In the genomic region with DNA sequence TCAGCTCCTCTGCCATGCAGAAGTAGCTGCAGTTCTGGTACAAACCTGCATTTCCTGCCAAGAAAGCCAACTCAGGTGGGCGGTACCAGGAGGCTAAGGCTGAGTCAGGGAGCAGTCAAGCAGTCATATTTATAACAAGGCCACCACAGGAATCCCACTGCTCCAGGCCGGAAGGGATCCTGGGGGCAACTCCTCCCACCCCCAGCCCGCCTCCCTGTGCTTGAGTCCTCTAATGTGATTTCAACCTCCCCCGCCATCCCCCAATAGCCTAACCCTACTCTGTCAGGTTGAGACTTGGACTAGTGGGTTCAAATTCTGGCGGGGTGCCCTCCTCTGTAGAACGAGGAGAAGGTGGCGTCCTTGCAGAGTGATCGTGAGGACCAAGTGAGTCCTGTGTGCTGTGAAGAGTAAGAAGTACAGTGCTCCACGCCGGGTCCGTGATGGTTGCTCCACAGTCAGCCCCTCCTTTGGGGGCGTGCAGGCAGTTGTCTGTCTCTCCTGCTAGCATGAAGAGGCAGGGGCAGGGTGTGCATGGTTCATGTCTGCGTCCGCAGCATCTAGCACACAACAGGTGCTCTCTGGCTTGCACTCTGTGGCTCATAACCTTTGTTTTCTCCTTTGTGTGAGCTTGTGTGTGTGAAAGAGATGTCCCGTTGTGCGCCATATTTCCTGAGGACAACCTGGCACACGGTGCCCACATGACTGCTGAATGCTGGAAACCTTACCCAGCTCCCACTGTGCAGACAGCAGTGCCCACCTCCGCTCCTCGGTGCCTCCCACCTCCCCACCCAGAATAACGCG, we compare ENCODE assay signal across 8 cellular contexts.
DNase-seq lines count a peak whose midpoint lies in the region; TF ChIP-seq lines count a peak whose summit lies in the region.
"Had no signal": no experiment of that assay in that cellular context is flagged by ENCODE, and none has a peak within 500 bp of the region (broad histone marks: within the 10 kb centered on the region; RNA-seq: fewer than 3 reads in every experiment).

No MANE protein-coding gene starts in this region.

- TF ChIP-seq CTCF in HEK293 (tag by site-specific recombination; IDR thresholded peaks at IDR 0.05) = no peak

- H3K9ac ChIP-seq in subcutaneous abdominal adipose tissue (ENCODE audit: low read length in 5 of 5) = peak overlapping the region in 2 of 5 donors; percentile 4 to 54

- intact Hi-C loops in head of caudate nucleus (cut with DNase I) = no loop called here

- H3K36me3 ChIP-seq in HEK293 (ENCODE audit: control insufficient read depth in 2 of 2, insufficient read depth in 1 of 2, low read length in 2 of 2) (peaks cover 0 to 60% of the 10 kb centered on the region in 2 experiments), subcutaneous abdominal adipose tissue (ENCODE audit: control insufficient read depth in 5 of 5, insufficient read depth in 5 of 5, low read length in 5 of 5) (peaks cover 0 to 29% (median 17%) of the 10 kb centered on the region in 5 donors)

- H3K9me3 ChIP-seq in HEK293 (ENCODE audit: control insufficient read depth, insufficient read depth, low read depth, low read length) = no peaks in the 10 kb centered on the region
- no peaks in the 10 kb centered on the region for H3K9me3 ChIP-seq in subcutaneous abdominal adipose tissue (ENCODE audit: control insufficient read depth in 5 of 5, low read length in 5 of 5)

- H3K27me3 ChIP-seq in subcutaneous abdominal adipose tissue (ENCODE audit: control insufficient read depth in 5 of 5, insufficient read depth in 4 of 5, low read length in 5 of 5) = no peaks in the 10 kb centered on the region

- H3K27ac ChIP-seq in HEK293 (ENCODE audit: extremely low read depth, low read depth, low read length) (no peak overlapping the region), subcutaneous abdominal adipose tissue (ENCODE audit: low read depth, low read length) (peak overlapping the region; percentile 65)

- CTCF ChIA-PET in HEK293 (lab: Yijun Ruan, JAX) = interaction anchor here (0.7 to 5.7 kb wide), 6 partner anchors 10 to 758 kb away, joined by 3 to 38 read pairs (median 6); no protein-coding TSS in a partner anchor

- POLR2A ChIA-PET in HEK293 (lab: Yijun Ruan, JAX) = interaction anchor here (1.3 kb wide), 1 partner anchor 79 kb away, joined by 6 read pairs; the partner anchor contains the start of gene SMAD6

- H3K4me3 ChIP-seq in HEK293 (ENCODE audit: low read depth, low read length) (no peak overlapping the region), subcutaneous abdominal adipose tissue (ENCODE audit: low read depth in 1 of 5, low read length in 5 of 5) (no peak overlapping the region)

- H3K4me1 ChIP-seq in HEK293 (ENCODE audit: control insufficient read depth, insufficient read depth, low read length) (peaks cover 10% of the 10 kb centered on the region), subcutaneous abdominal adipose tissue (ENCODE audit: control insufficient read depth in 5 of 5, insufficient read depth in 5 of 5, low read length in 5 of 5) (peaks cover 0 to 30% (median 25%) of the 10 kb centered on the region in 5 donors)

- DNase-seq in T1000 (lab: John Stamatoyannopoulos, UW) (peak; percentile 47), head of caudate nucleus (peak in 24 of 42 donors; percentile 13 to 72 (median 40)), NOMO-1 (lab: John Stamatoyannopoulos, UW; ENCODE audit: unreplicated experiment in 2 of 2) (no peak), NCI-H1105 (lab: John Stamatoyannopoulos, UW) (no peak)
- no peak for DNase-seq in activated T-cell treated with anti-CD3 and anti-CD28 coated beads, Interleukin-2, amount 50 U/mL, for 48 hours
- DNase-seq: activated CD4-positive, alpha-beta memory T cell treated with anti-CD3 and anti-CD28 coated beads, Interleukin-2, amount 10 ng/mL, durations not matched to agents 7 days and 5 days had no signal

TF ChIP-seq in HEK293, 187 proteins besides CTCF, POLR2A, EP300 and RAD21:
- TF ChIP-seq ZNF585B (tag by site-specific recombination; IDR thresholded peaks at IDR 0.05) (no peak), FEZF1 (tag by site-specific recombination; IDR thresholded peaks at IDR 0.05) (no peak), SCRT1 (tag by site-specific recombination; IDR thresholded peaks at IDR 0.05; ENCODE audit: borderline replicate concordance) (0 out of 2 replicates have a peak, but pooled peaks have one; percentile 25), ZNF132 (tag by site-specific recombination; IDR thresholded peaks at IDR 0.05; ENCODE audit: borderline replicate concordance) (no peak), ZNF670 (tag by site-specific recombination; IDR thresholded peaks at IDR 0.05; ENCODE audit: low read depth) (no peak), SCRT2 (tag by site-specific recombination; IDR thresholded peaks at IDR 0.05) (0 out of 2 replicates have a peak, but pooled peaks have one; percentile 40), ZBTB10 (tag by site-specific recombination; IDR thresholded peaks at IDR 0.05) (no peak), ZNF768 (tag by site-specific recombination; IDR thresholded peaks at IDR 0.05) (no peak), ZNF514 (tag by site-specific recombination; IDR thresholded peaks at IDR 0.05) (no peak), SP7 (tag by site-specific recombination; IDR thresholded peaks at IDR 0.05) (peak; percentile 64), OSR2 (tag by site-specific recombination; IDR thresholded peaks at IDR 0.05) (no peak), ZNF837 (tag by site-specific recombination; IDR thresholded peaks at IDR 0.05) (no peak), ZNF140 (tag by site-specific recombination; IDR thresholded peaks at IDR 0.05) (no peak), ZNF426 (tag by site-specific recombination; IDR thresholded peaks at IDR 0.05) (no peak), ZNF510 (tag by site-specific recombination; IDR thresholded peaks at IDR 0.05; ENCODE audit: insufficient replicate concordance) (no peak), ZNF624 (tag by site-specific recombination; IDR thresholded peaks at IDR 0.05) (no peak), ZNF280C (tag by site-specific recombination; IDR thresholded peaks at IDR 0.05) (no peak), ZNF112 (tag by site-specific recombination; IDR thresholded peaks at IDR 0.05) (no peak), EGR2 (tag by site-specific recombination; IDR thresholded peaks at IDR 0.05; ENCODE audit: low read depth) (peak; percentile 90), MYNN (tag by site-specific recombination; IDR thresholded peaks at IDR 0.05; ENCODE audit: borderline replicate concordance) (no peak), ZFHX2 (tag by site-specific recombination; conservative IDR thresholded peaks at IDR 0.05) (peak; percentile 89)
- TF ChIP-seq, protein P1, sequence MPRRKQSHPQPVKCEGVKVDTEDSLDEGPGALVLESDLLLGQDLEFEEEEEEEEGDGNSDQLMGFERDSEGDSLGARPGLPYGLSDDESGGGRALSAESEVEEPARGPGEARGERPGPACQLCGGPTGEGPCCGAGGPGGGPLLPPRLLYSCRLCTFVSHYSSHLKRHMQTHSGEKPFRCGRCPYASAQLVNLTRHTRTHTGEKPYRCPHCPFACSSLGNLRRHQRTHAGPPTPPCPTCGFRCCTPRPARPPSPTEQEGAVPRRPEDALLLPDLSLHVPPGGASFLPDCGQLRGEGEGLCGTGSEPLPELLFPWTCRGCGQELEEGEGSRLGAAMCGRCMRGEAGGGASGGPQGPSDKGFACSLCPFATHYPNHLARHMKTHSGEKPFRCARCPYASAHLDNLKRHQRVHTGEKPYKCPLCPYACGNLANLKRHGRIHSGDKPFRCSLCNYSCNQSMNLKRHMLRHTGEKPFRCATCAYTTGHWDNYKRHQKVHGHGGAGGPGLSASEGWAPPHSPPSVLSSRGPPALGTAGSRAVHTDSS (tag by site-specific recombination; IDR thresholded peaks at IDR 0.05) = no peak
TF ChIP-seq in HEK293: peak in this region for 5.

Comparison
In these comparisons a context has a peak if more than half of its experiments do, and no peak if none do; other contexts are left out.
1. DNase-seq: peak in T1000 (single experiment) and head of caudate nucleus (24 of 42); none in NOMO-1 (0 of 2), activated T-cell treated with anti-CD3 and anti-CD28 coated beads, Interleukin-2, amount 50 U/mL, for 48 hours (0 of 2) and NCI-H1105 (single experiment).